In genomic region chr18:24232814-24233213, GRCh38 we compare ENCODE assay signal across 20 cellular contexts.
DNase-seq lines count a peak whose midpoint lies in the region; ATAC-seq, FAIRE-seq and TF ChIP-seq lines count a peak whose summit lies in the region.
"Had no signal": no experiment of that assay in that cellular context is flagged by ENCODE, and none has a peak within 500 bp of the region (broad histone marks: within the 10 kb centered on the region; RNA-seq: fewer than 3 reads in every experiment).

No MANE protein-coding gene starts in this region.

- no peaks in the 10 kb centered on the region for H3K27me3 Mint-ChIP-seq in stimulated activated naive B cell treated with anti-CD40 and anti-IgM and Interleukin-4, amounts not matched to agents 10 μg/mL and 1 μg/mL and 100 μg/mL, for 72 hours

- H3K4me1 ChIP-seq in right atrium auricular region (peaks cover 0 to 46% of the 10 kb centered on the region in 2 donors), kidney (ENCODE audit: control insufficient read depth in 1 of 2, insufficient read depth in 1 of 2, low read depth in 1 of 2, low read length in 2 of 2) (peaks cover 2 to 10% of the 10 kb centered on the region in 2 donors), stomach (peaks cover 9 to 51% (median 23%) of the 10 kb centered on the region in 4 donors)

- H3K9me3 Mint-ChIP-seq in stimulated activated naive B cell treated with anti-CD40 and anti-IgM and Interleukin-4, amounts not matched to agents 10 μg/mL and 1 μg/mL and 100 μg/mL, for 72 hours: no peaks in the 10 kb centered on the region
- H3K9me3 Mint-ChIP-seq: CD4-positive, alpha-beta memory T cell had no signal

- no peak overlapping the region for H3K4me3 ChIP-seq in right atrium auricular region
- peak overlapping the region; percentile 3 to 5 for H3K4me3 ChIP-seq in kidney (ENCODE audit: low read length in 2 of 2)
- no peak overlapping the region for H3K4me3 ChIP-seq in stomach

- peaks cover 12% of the 10 kb centered on the region for H3K36me3 ChIP-seq in right atrium auricular region
- H3K36me3 ChIP-seq in kidney (ENCODE audit: control insufficient read depth in 1 of 2, insufficient read depth in 2 of 2, low read length in 2 of 2): peaks cover 2 to 11% of the 10 kb centered on the region in 2 donors
- peaks cover 0 to 32% (median 29%) of the 10 kb centered on the region in 4 donors for H3K36me3 ChIP-seq in stomach

- H3K36me3 Mint-ChIP-seq in stimulated activated naive B cell treated with anti-CD40 and anti-IgM and Interleukin-4, amounts not matched to agents 10 μg/mL and 1 μg/mL and 100 μg/mL, for 72 hours: peaks cover under 1 to 10% of the 10 kb centered on the region in 2 donors

- FAIRE-seq in kidney (lab: Jason Lieb, UNC): no peak
- FAIRE-seq: G401.6, GM12891 had no signal

- H3K27ac ChIP-seq in right atrium auricular region: peak overlapping the region; percentile 46 to 84
- peak overlapping the region; percentile 64 to 68 for H3K27ac ChIP-seq in kidney (ENCODE audit: low read depth in 2 of 2, low read length in 2 of 2)
- H3K27ac ChIP-seq in stomach: peak overlapping the region in 3 of 5 donors; percentile 44 to 71 (median 54)

- intact Hi-C loops in Right ventricle myocardium superior (cut with DNase I): no loop called here
- intact Hi-C loops in kidney (cut with DNase I): no loop called here
- intact Hi-C loops in stomach (cut with DNase I; ENCODE audit: low total_unique reads): no loop called here
- intact Hi-C loops in head of caudate nucleus (cut with DNase I): no loop called here

- no peak overlapping the region for H3K9ac ChIP-seq in kidney (ENCODE audit: low read length in 2 of 2)

- 90 to 95% (median 92%) methylated on average over 5 of the region's 5 CpGs for WGBS in stomach, 5 donors

- no peak for ATAC-seq in Right ventricle myocardium superior (ENCODE audit: poor library complexity)
- no peak for ATAC-seq in stimulated activated naive B cell treated with anti-CD40 and anti-IgM and Interleukin-4, amounts not matched to agents 10 μg/mL and 1 μg/mL and 100 μg/mL, for 72 hours (replicated peaks)
- ATAC-seq: HCT116 had no signal

- no peak overlapping the region for H3K4me3 Mint-ChIP-seq in stimulated activated naive B cell treated with anti-CD40 and anti-IgM and Interleukin-4, amounts not matched to agents 10 μg/mL and 1 μg/mL and 100 μg/mL, for 72 hours
- H3K4me3 Mint-ChIP-seq: B cell; CD4-positive, alpha-beta memory T cell had no signal

- H3K4me1 Mint-ChIP-seq in stimulated activated naive B cell treated with anti-CD40 and anti-IgM and Interleukin-4, amounts not matched to agents 10 μg/mL and 1 μg/mL and 100 μg/mL, for 72 hours: no peaks in the 10 kb centered on the region
- H3K4me1 Mint-ChIP-seq: B cell had no signal

- H3K9me3 ChIP-seq in right atrium auricular region (no peaks in the 10 kb centered on the region), kidney (ENCODE audit: control insufficient read depth in 1 of 2, low read length in 2 of 2) (no peaks in the 10 kb centered on the region), stomach (no peaks in the 10 kb centered on the region)

- TF ChIP-seq CTCF in right atrium auricular region (IDR thresholded peaks at IDR 0.05) (no peak), kidney (IDR thresholded peaks at IDR 0.05; ENCODE audit: borderline replicate concordance, extremely low read depth, insufficient read depth) (no peak), stomach (IDR thresholded peaks at IDR 0.05) (no peak)

- no peak for TF ChIP-seq EP300 in stomach (IDR thresholded peaks at IDR 0.05)

- no peak overlapping the region for H3K27ac Mint-ChIP-seq in stimulated activated naive B cell treated with anti-CD40 and anti-IgM and Interleukin-4, amounts not matched to agents 10 μg/mL and 1 μg/mL and 100 μg/mL, for 72 hours
- H3K27ac Mint-ChIP-seq: B cell; CD4-positive, alpha-beta memory T cell had no signal

- no peak for DNase-seq in right atrium auricular region (ENCODE audit: low spot score)
- no peak for DNase-seq in Right ventricle myocardium superior
- DNase-seq in kidney: no peak
- no peak for DNase-seq in stomach
- DNase-seq in head of caudate nucleus: no peak
- DNase-seq in stimulated activated naive B cell treated with anti-CD40 and anti-IgM and Interleukin-4, amounts not matched to agents 10 μg/mL and 1 μg/mL and 100 μg/mL, for 72 hours: no peak
- DNase-seq in hepatic stellate cell (ENCODE audit: low spot score): no peak
- no peak for DNase-seq in amygdala (lab: John Stamatoyannopoulos, UW)
- DNase-seq: CD4-positive, alpha-beta memory T cell; DMS79 treated with DMSO at 0.1 percent for 48 hours; Karpas-422; MM.1S; NCI-H1105; NCI-H1694 treated with DMSO at 0.1 percent for 48 hours; NCI-H82; RPMI8226 had no signal

- H3K27me3 ChIP-seq in right atrium auricular region (no peaks in the 10 kb centered on the region), stomach (no peaks in the 10 kb centered on the region)

- no peak for TF ChIP-seq POLR2A in stomach (IDR thresholded peaks at IDR 0.05)

Comparison
In these comparisons a context has a peak if more than half of its experiments do, and no peak if none do; other contexts are left out.
1. H3K4me3 ChIP-seq: peak in kidney (2 of 2); none in right atrium auricular region (0 of 2) and stomach (0 of 4).
2. Peak in every context shown above with its lines, with median percentiles within 50 percentile points of each other: H3K27ac ChIP-seq.